ENCODE assay signal across 8 cellular contexts in genomic region chr5:180831139-180832080, GRCh38. TPM values are rescaled to one million over a fixed set of nuclear protein-coding genes. Genes with fewer than 3 reads are reported as not detected.
A peak's percentile ranks its signal among the peaks of the same experiment; 100 is the strongest.
DNase-seq lines count a peak whose midpoint lies in the region; ATAC-seq and TF ChIP-seq lines count a peak whose summit lies in the region.

No MANE protein-coding gene starts in this region.

- no peak for TF ChIP-seq CTCF in WI38 (IDR thresholded peaks at IDR 0.05; ENCODE audit: low read depth, low read length)
- peak in 1 of 3 donors; percentile 35 for TF ChIP-seq CTCF in breast epithelium (IDR thresholded peaks at IDR 0.05)
- peak in 7 of 11 experiments; percentile 19 to 63 (median 46) for TF ChIP-seq CTCF in spleen (IDR thresholded peaks at IDR 0.05 in 8 of 11, conservative IDR thresholded peaks at IDR 0.05 in 3 of 11)

- peak overlapping the region; percentile 97 to 99 for H3K27ac ChIP-seq in breast epithelium
- peak overlapping the region; percentile 98 to 100 (median 99) for H3K27ac ChIP-seq in spleen

- H3K9me3 ChIP-seq in breast epithelium = no peaks in the 10 kb centered on the region
- peaks cover 0 to 18% (median 8%) of the 10 kb centered on the region in 8 donors for H3K9me3 ChIP-seq in spleen

- peaks cover 9 to 20% of the 10 kb centered on the region in 2 donors for H3K4me1 ChIP-seq in breast epithelium
- H3K4me1 ChIP-seq in spleen = peaks cover 16 to 65% (median 41%) of the 10 kb centered on the region in 6 donors

- H3K27me3 ChIP-seq in breast epithelium (no peaks in the 10 kb centered on the region), spleen (replicated peaks in 1 of 7) (no peaks in the 10 kb centered on the region)

- peak; percentile 81 for ATAC-seq in HG02588 (IDR thresholded peaks at IDR 0.05; ENCODE audit: unreplicated experiment)

- intact Hi-C loops in breast epithelium (cut with DNase I; ENCODE audit: low total_unique reads) = no loop called here
- intact Hi-C loops in spleen (cut with DNase I; ENCODE audit: low total_unique reads) = no loop called here

- TF ChIP-seq POLR2A in breast epithelium (IDR thresholded peaks at IDR 0.05) (peak; percentile 79), spleen (IDR thresholded peaks at IDR 0.05) (peak in 1 of 3 donors; percentile 69)

- 1 to 2% (median 1%) methylated on average over 57 to 80 of the region's 80 CpGs for WGBS in spleen, 5 donors

- H3K36me3 ChIP-seq in breast epithelium = no peaks in the 10 kb centered on the region
- peaks cover 0 to 40% (median 15%) of the 10 kb centered on the region in 6 donors for H3K36me3 ChIP-seq in spleen

- H3K4me3 ChIP-seq in WI38 (ENCODE audit: low read depth, low read length) (peak overlapping the region; percentile 81), breast epithelium (peak overlapping the region; percentile 77 to 91 (median 82)), spleen (peak overlapping the region; percentile 69 to 91 (median 76))

- DNase-seq in DMS79 treated with DMSO at 0.1 percent for 48 hours (lab: John Stamatoyannopoulos, UW) = peak; percentile 36
- DNase-seq in DMS79 (lab: John Stamatoyannopoulos, UW) = no peak
- DNase-seq in NCI-H1092 treated with DMSO at 0.1 percent for 48 hours (lab: John Stamatoyannopoulos, UW) = peak; percentile 65
- peak; percentile 73 to 86 for DNase-seq in breast epithelium (ENCODE audit: low spot score in 2 of 2)
- DNase-seq in iPS-NIHi11 (ENCODE audit: low spot score) = peak; percentile 84
- DNase-seq in spleen = peak; percentile 97

RNA-seq across cellular contexts. Expression of gene MGAT1, which starts 28.8 kb away (rescaled TPM):
- total RNA-seq in breast epithelium (100 to 1,000 TPM; 127 to 236 (median 163) TPM), spleen (100 to 1,000 TPM; 182 to 270 (median 252) TPM)
- polyA plus RNA-seq in spleen = 100 to 1,000 TPM in 1 of 3 donors, 10 to 100 TPM in 2; 61.2 to 164 (median 74.9) TPM

RNA-seq across cellular contexts. Expression of gene ZFP62, which starts 29.7 kb away (rescaled TPM):
- total RNA-seq in breast epithelium (10 to 100 TPM; 18.6 to 49.6 (median 35.4) TPM), spleen (10 to 100 TPM; 26.0 to 31.5 (median 28.5) TPM)
- polyA plus RNA-seq in spleen = 10 to 100 TPM; 20.2 to 27.2 (median 22.0) TPM
